ENCODE assay signal across 12 cellular contexts in genomic region chr3:30970183-30970582, GRCh38.
DNase-seq lines count a peak whose midpoint lies in the region; ATAC-seq and TF ChIP-seq lines count a peak whose summit lies in the region.
"Had no signal": no experiment of that assay in that cellular context is flagged by ENCODE, and none has a peak within 500 bp of the region (broad histone marks: within the 10 kb centered on the region; RNA-seq: fewer than 3 reads in every experiment).

No MANE protein-coding gene starts in this region.

- H3K4me3 ChIP-seq in AG09309 (ENCODE audit: control insufficient read depth, low read depth, low read length) (no peak overlapping the region), foreskin fibroblast (ENCODE audit: low read depth in 1 of 2, low read length in 2 of 2) (no peak overlapping the region), coronary artery (no peak overlapping the region)
- H3K4me3 ChIP-seq: thoracic aorta had no signal

- DNase-seq in AG09309 (ENCODE audit: low read depth) (no peak), RWPE1 (ENCODE audit: low spot score) (peak; percentile 8), foreskin fibroblast (peak; percentile 3 to 19), coronary artery (ENCODE audit: low spot score) (no peak)
- DNase-seq: GF-D8; NCI-H345; stimulated activated CD4-positive, alpha-beta T cell treated with anti-CD3 and anti-CD28 coated beads, Interleukin-1b, Interleukin-23, amount 100 ng/mL, for 48 hours had no signal

- POLR2A ChIA-PET in RWPE1 (lab: Yijun Ruan, JAX; ENCODE audit: low non-redundant PET) = no interaction called here

- ATAC-seq in HG03280 (IDR thresholded peaks at IDR 0.05; ENCODE audit: unreplicated experiment) = no peak
- no peak for ATAC-seq in GM21619 (IDR thresholded peaks at IDR 0.05; ENCODE audit: unreplicated experiment)
- no peak for ATAC-seq in GM18519 (IDR thresholded peaks at IDR 0.05; ENCODE audit: low FRiP score, unreplicated experiment)

- CTCF ChIA-PET in RWPE1 (lab: Yijun Ruan, JAX) = no interaction called here

- peak; percentile 35 for TF ChIP-seq CTCF in AG09309 (IDR thresholded peaks at IDR 0.05; ENCODE audit: control insufficient read depth, insufficient read depth, low read depth, low read length, missing control alignments)
- peak; percentile 41; the same call in 1 of the 3 replicates for TF ChIP-seq CTCF in GM12872 (IDR thresholded peaks at IDR 0.05; ENCODE audit: insufficient read depth, low read depth, low read length)
- no peak; the same call in 1 of the 2 replicates for TF ChIP-seq CTCF in RWPE1 (conservative IDR thresholded peaks at IDR 0.05; ENCODE audit: low read depth)
- TF ChIP-seq CTCF in foreskin fibroblast (IDR thresholded peaks at IDR 0.05; ENCODE audit: low read depth, low read length) = peak; percentile 13
- no peak for TF ChIP-seq CTCF in coronary artery (IDR thresholded peaks at IDR 0.05)

- H3K27ac ChIP-seq in RWPE1 = no peak overlapping the region
- no peak overlapping the region for H3K27ac ChIP-seq in coronary artery
- H3K27ac ChIP-seq: thoracic aorta had no signal

Comparison
In these comparisons a context has a peak if more than half of its experiments do, and no peak if none do; other contexts are left out.
1. DNase-seq: peak in RWPE1 (single experiment) and foreskin fibroblast (2 of 2); none in AG09309 (single experiment) and coronary artery (single experiment).
2. CTCF ChIP-seq: peak in AG09309 (single experiment), GM12872 (single experiment) and foreskin fibroblast (single experiment); none in RWPE1 (single experiment) and coronary artery (single experiment).